Comparison of ENCODE assay signal across 1 cellular context in genomic region chr13:113220141-113220598, GRCh38.
TF ChIP-seq lines count a peak whose summit lies in the region.

No MANE protein-coding gene starts in this region.

TF ChIP-seq in HepG2, 621 proteins besides CTCF, POLR2A, EP300 and RAD21 (continued from another document and continues in another):
- TF ChIP-seq MTERF4 (CRISPR knock-in tag; IDR thresholded peaks at IDR 0.05) = no peak
- no peak for TF ChIP-seq PRDM4 (CRISPR knock-in tag; IDR thresholded peaks at IDR 0.05; ENCODE audit: borderline replicate concordance)
- TF ChIP-seq RFXANK (CRISPR knock-in tag; IDR thresholded peaks at IDR 0.05) = no peak
- no peak for TF ChIP-seq ZBTB14 (CRISPR knock-in tag; IDR thresholded peaks at IDR 0.05)
- TF ChIP-seq ZNF597 (CRISPR knock-in tag; IDR thresholded peaks at IDR 0.05) = no peak
- TF ChIP-seq ZNF101 (CRISPR knock-in tag; IDR thresholded peaks at IDR 0.05; ENCODE audit: borderline replicate concordance, low read depth) = no peak
- no peak for TF ChIP-seq IKZF5 (CRISPR knock-in tag; IDR thresholded peaks at IDR 0.05)
- no peak for TF ChIP-seq ONECUT2 (CRISPR knock-in tag; IDR thresholded peaks at IDR 0.05)
- TF ChIP-seq ZSCAN12 (CRISPR knock-in tag; IDR thresholded peaks at IDR 0.05) = no peak
- no peak for TF ChIP-seq ELK4 (CRISPR knock-in tag; IDR thresholded peaks at IDR 0.05; ENCODE audit: borderline replicate concordance)
- TF ChIP-seq BCLAF1 (IDR thresholded peaks at IDR 0.05) = no peak
- no peak for TF ChIP-seq GABPB1 (CRISPR knock-in tag; IDR thresholded peaks at IDR 0.05)
- TF ChIP-seq HMGXB3 (CRISPR knock-in tag; IDR thresholded peaks at IDR 0.05; ENCODE audit: borderline replicate concordance) = no peak; the same call in 1 of the 2 replicates
- TF ChIP-seq PHF5A (CRISPR knock-in tag; IDR thresholded peaks at IDR 0.05; ENCODE audit: low read depth, unreplicated experiment) = peak; percentile 58
- TF ChIP-seq GABPA (IDR thresholded peaks at IDR 0.05; ENCODE audit: low read depth, low read length) = no peak
- TF ChIP-seq GABPA (CRISPR knock-in tag; IDR thresholded peaks at IDR 0.05; ENCODE audit: low read depth) = peak; percentile 40; the same call in 1 of the 2 replicates
- no peak for TF ChIP-seq FOXM1 (CRISPR knock-in tag; IDR thresholded peaks at IDR 0.05)
- TF ChIP-seq ATF3 (CRISPR knock-in tag; IDR thresholded peaks at IDR 0.05) = no peak
- TF ChIP-seq ZNF121 (CRISPR knock-in tag; IDR thresholded peaks at IDR 0.05) = no peak
- TF ChIP-seq XRCC5 (optimal IDR thresholded peaks at IDR 0.05; ENCODE audit: low read length) = peak; percentile 34
- no peak for TF ChIP-seq ZNF580 (CRISPR knock-in tag; IDR thresholded peaks at IDR 0.05; ENCODE audit: borderline replicate concordance, low read depth)
- no peak for TF ChIP-seq SKIL (CRISPR knock-in tag; IDR thresholded peaks at IDR 0.05; ENCODE audit: borderline replicate concordance)
- TF ChIP-seq ZNF577 (CRISPR knock-in tag; IDR thresholded peaks at IDR 0.05; ENCODE audit: borderline replicate concordance, low read depth) = no peak
- TF ChIP-seq ZSCAN31 (CRISPR knock-in tag; IDR thresholded peaks at IDR 0.05; ENCODE audit: low read depth) = peak; percentile 58; the same call in 1 of the 2 replicates
- TF ChIP-seq ZNF720 (CRISPR knock-in tag; IDR thresholded peaks at IDR 0.05) = no peak
- TF ChIP-seq E2F1 (CRISPR knock-in tag; IDR thresholded peaks at IDR 0.05) = no peak
- TF ChIP-seq ZNF724P (CRISPR knock-in tag; IDR thresholded peaks at IDR 0.05; ENCODE audit: borderline replicate concordance) = no peak
- peak; percentile 90 for TF ChIP-seq NR2F2 (IDR thresholded peaks at IDR 0.05; ENCODE audit: borderline replicate concordance, low read depth)
- TF ChIP-seq HNRNPL (IDR thresholded peaks at IDR 0.05; ENCODE audit: low read depth, low read length) = no peak
- TF ChIP-seq ZNF672 (CRISPR knock-in tag; IDR thresholded peaks at IDR 0.05) = no peak
- no peak for TF ChIP-seq ZNF576 (CRISPR knock-in tag; IDR thresholded peaks at IDR 0.05)
- no peak for TF ChIP-seq MTF2 (CRISPR knock-in tag; IDR thresholded peaks at IDR 0.05; ENCODE audit: borderline replicate concordance)
- TF ChIP-seq ZNF772 (CRISPR knock-in tag; IDR thresholded peaks at IDR 0.05) = 0 out of 2 replicates have a peak, but pooled peaks have one; percentile 44
- TF ChIP-seq MYNN (CRISPR knock-in tag; IDR thresholded peaks at IDR 0.05; ENCODE audit: low read depth) = no peak
- no peak for TF ChIP-seq ZNF510 (CRISPR knock-in tag; IDR thresholded peaks at IDR 0.05; ENCODE audit: low read depth)
- TF ChIP-seq SMARCE1 (IDR thresholded peaks at IDR 0.05; ENCODE audit: borderline replicate concordance) = no peak
- TF ChIP-seq KDM4B (CRISPR knock-in tag; IDR thresholded peaks at IDR 0.05) = no peak
- no peak for TF ChIP-seq HOXA9 (CRISPR knock-in tag; IDR thresholded peaks at IDR 0.05; ENCODE audit: borderline replicate concordance)
- no peak for TF ChIP-seq ZNF691 (CRISPR knock-in tag; IDR thresholded peaks at IDR 0.05; ENCODE audit: borderline replicate concordance, low read depth)
